In the genomic region with DNA sequence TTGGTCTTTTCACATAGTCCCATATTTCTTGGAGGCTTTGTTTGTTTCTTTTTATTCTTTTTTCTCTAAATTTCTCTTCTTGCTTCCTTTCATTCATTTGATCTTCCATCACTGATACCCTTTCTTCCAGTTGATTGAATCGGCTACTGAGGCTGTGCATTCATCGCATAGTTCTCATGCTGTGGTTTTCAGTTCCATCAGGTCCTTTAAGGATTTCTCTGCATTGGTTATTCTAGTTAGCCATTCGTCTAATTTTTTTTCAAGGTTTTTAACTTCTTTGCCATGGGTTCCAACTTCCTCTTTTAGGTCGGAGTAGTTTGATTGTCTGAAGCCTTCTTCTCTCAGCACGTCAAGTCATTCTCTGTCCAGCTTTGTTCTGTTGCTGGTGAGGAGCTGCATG, we compare ENCODE assay signal across 6 cellular contexts.
A peak's percentile ranks its signal among the peaks of the same experiment; 100 is the strongest.
DNase-seq lines count a peak whose midpoint lies in the region; FAIRE-seq and TF ChIP-seq lines count a peak whose summit lies in the region.
"Not testable (repeated sequence)": the region's sequence is repeated elsewhere in the genome, so short reads cannot be mapped to it uniquely, and the experiment has no call there.

No MANE protein-coding gene starts in this region.

- H3K9ac ChIP-seq in OCI-LY3 (ENCODE audit: low read length); astrocyte (ENCODE audit: low read length): not testable (repeated sequence)

- not testable (repeated sequence) for H3K27me3 Mint-ChIP-seq in astrocyte (ENCODE audit: low read depth, unreplicated experiment)

- H3K4me1 ChIP-seq in OCI-LY3 (ENCODE audit: low read length); astrocyte (ENCODE audit: insufficient read depth, low read length): not testable (repeated sequence)

- not testable (repeated sequence) for TF ChIP-seq CTCF in OCI-LY3 (IDR thresholded peaks at IDR 0.05; ENCODE audit: low read depth, low read length); astrocyte (IDR thresholded peaks at IDR 0.05; ENCODE audit: insufficient read depth, low read depth, low read length)

- H3K79me2 ChIP-seq in OCI-LY3 (ENCODE audit: low read length); astrocyte (ENCODE audit: insufficient read depth, low read length): not testable (repeated sequence)

- FAIRE-seq in astrocyte (lab: Jason Lieb, UNC), result not testable (repeated sequence)

- H3K9me3 Mint-ChIP-seq in astrocyte (ENCODE audit: unreplicated experiment), result not testable (repeated sequence)

- peak overlapping the region; percentile 59 for H3K27ac Mint-ChIP-seq in astrocyte (ENCODE audit: unreplicated experiment)

- H3K27me3 ChIP-seq in OCI-LY3 (ENCODE audit: low read depth, low read length); astrocyte (ENCODE audit: insufficient read depth, low read length): not testable (repeated sequence)

- not testable (repeated sequence) for H3K36me3 ChIP-seq in OCI-LY3 (replicated peaks; ENCODE audit: low read depth, low read length); astrocyte (ENCODE audit: insufficient read depth, low read length)

- H3K27ac ChIP-seq in OCI-LY3 (ENCODE audit: low read length); astrocyte (ENCODE audit: low read depth, low read length): not testable (repeated sequence)

- not testable (repeated sequence) for H3K36me3 Mint-ChIP-seq in astrocyte (ENCODE audit: low read depth, unreplicated experiment)

- not testable (repeated sequence) for H4K20me1 ChIP-seq in OCI-LY3 (ENCODE audit: insufficient read depth, low read length); astrocyte (ENCODE audit: insufficient read depth, low read length)

- not testable (repeated sequence) for H3K4me3 Mint-ChIP-seq in astrocyte (ENCODE audit: unreplicated experiment)

- peaks cover 17% of the 10 kb centered on the region for H3K4me1 Mint-ChIP-seq in astrocyte (ENCODE audit: low read depth, unreplicated experiment)

- not testable (repeated sequence) for H3K9me3 ChIP-seq in OCI-LY3 (ENCODE audit: insufficient read depth, low read length); astrocyte (ENCODE audit: insufficient read depth, low read depth, low read length)

- H3K4me2 ChIP-seq in OCI-LY3 (ENCODE audit: low read length), result peak overlapping the region; percentile 3; the same call in 1 of the 2 replicates
- H3K4me2 ChIP-seq in astrocyte (ENCODE audit: low read length), result not testable (repeated sequence)

- not testable (repeated sequence) for H2AFZ ChIP-seq in OCI-LY3 (ENCODE audit: low read depth, low read length); astrocyte (ENCODE audit: low read depth, low read length)

- not testable (repeated sequence) for H3K4me3 ChIP-seq in OCI-LY3 (ENCODE audit: low read length); astrocyte (ENCODE audit: insufficient read depth, low read depth, low read length)

- DNase-seq in Kasumi-1 (lab: John Stamatoyannopoulos, UW), result peak; percentile 39 to 57
- DNase-seq in NOMO-1 treated with DMSO at 0.1 percent for 48 hours (lab: John Stamatoyannopoulos, UW; ENCODE audit: unreplicated experiment), result peak; percentile 7
- peak; percentile 45 for DNase-seq in astrocyte (ENCODE audit: low read depth)
- DNase-seq in glomerular visceral epithelial cell (ENCODE audit: extremely low spot score), result peak; percentile 75
- DNase-seq in kidney tubule cell (ENCODE audit: low spot score), result peak; percentile 13

Comparison
In these comparisons a context has a peak if more than half of its experiments do, and no peak if none do; other contexts are left out.
1. DNase-seq: peak in every context shown above with its lines; median percentile 75 in glomerular visceral epithelial cell; 48 in Kasumi-1; 45 in astrocyte; 13 in kidney tubule cell; 7 in NOMO-1 treated with DMSO at 0.1 percent for 48 hours.